In the genomic region with DNA sequence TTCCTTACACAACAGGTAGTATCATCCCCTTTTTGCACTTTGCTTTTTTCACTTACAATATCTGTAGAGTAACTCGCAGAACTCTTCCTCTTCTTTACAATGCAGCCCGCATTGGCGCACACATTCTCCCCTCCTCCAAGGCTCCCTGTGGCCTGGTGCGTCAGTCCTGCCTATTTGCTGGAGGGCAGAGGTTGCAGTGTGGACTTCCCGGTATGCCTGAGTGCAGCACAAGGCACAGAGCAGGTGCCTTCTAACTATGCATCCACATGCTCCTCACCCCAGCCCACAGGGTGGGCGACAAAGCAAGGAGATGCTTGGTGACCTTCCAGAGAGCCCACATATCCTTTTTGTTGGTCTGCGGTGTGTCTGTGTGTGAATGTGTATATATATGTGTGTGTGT, we compare ENCODE assay signal across 16 cellular contexts. TPM values are rescaled to one million over a fixed set of nuclear protein-coding genes. Genes with fewer than 3 reads are reported as not detected.
DNase-seq lines count a peak whose midpoint lies in the region; ATAC-seq and TF ChIP-seq lines count a peak whose summit lies in the region.
"Had no signal": no experiment of that assay in that cellular context is flagged by ENCODE, and none has a peak within 500 bp of the region (broad histone marks: within the 10 kb centered on the region; RNA-seq: fewer than 3 reads in every experiment).

No MANE protein-coding gene starts in this region.

- H3K79me1 ChIP-seq in trophoblast cell (ENCODE audit: low read length), result peaks cover 2% of the 10 kb centered on the region

- no peaks in the 10 kb centered on the region for H3K9me3 Mint-ChIP-seq in activated naive CD4-positive, alpha-beta T cell treated with anti-CD3 and anti-CD28 coated beads, Interleukin-2, amount 50 U/mL, for 24 hours
- no peaks in the 10 kb centered on the region for H3K9me3 Mint-ChIP-seq in activated naive CD4-positive, alpha-beta T cell treated with anti-CD3 and anti-CD28 coated beads, Interleukin-2, amount 50 U/mL, for 72 hours
- no peaks in the 10 kb centered on the region for H3K9me3 Mint-ChIP-seq in endodermal cell
- H3K9me3 Mint-ChIP-seq: CD8-positive, alpha-beta memory T cell had no signal

- DNase-seq in activated naive CD4-positive, alpha-beta T cell treated with anti-CD3 and anti-CD28 coated beads, Interleukin-2, amount 50 U/mL, for 72 hours (ENCODE audit: low spot score in 2 of 2), result no peak
- DNase-seq in left colon (peak; percentile 27 to 48), trophoblast cell (peak; percentile 86 to 92), endodermal cell (no peak), GM03348 (ENCODE audit: low spot score) (no peak), SKM-1 (lab: John Stamatoyannopoulos, UW; ENCODE audit: unreplicated experiment) (no peak)
- DNase-seq: Caco-2; CD8-positive, alpha-beta memory T cell; DND-41; GF-D8; H7 had no signal

- no peak overlapping the region for H2BK12ac ChIP-seq in trophoblast cell (ENCODE audit: low read length)

- no peak overlapping the region for H3K4me3 Mint-ChIP-seq in activated naive CD4-positive, alpha-beta T cell treated with anti-CD3 and anti-CD28 coated beads, Interleukin-2, amount 50 U/mL, for 24 hours
- no peak overlapping the region for H3K4me3 Mint-ChIP-seq in endodermal cell
- H3K4me3 Mint-ChIP-seq: CD8-positive, alpha-beta memory T cell had no signal

- no peak overlapping the region for H3K4ac ChIP-seq in trophoblast cell (ENCODE audit: low read depth, low read length)

- no peak for ATAC-seq in activated naive CD4-positive, alpha-beta T cell treated with anti-CD3 and anti-CD28 coated beads, Interleukin-2, amount 50 U/mL, for 72 hours
- ATAC-seq in left colon, result peak; percentile 65
- no peak for ATAC-seq in HG03025 (IDR thresholded peaks at IDR 0.05; ENCODE audit: low FRiP score, unreplicated experiment)
- ATAC-seq: HepG2 had no signal

- H3K4me2 ChIP-seq in trophoblast cell (ENCODE audit: low read length), result no peak overlapping the region
- H3K4me2 ChIP-seq: BLaER1 had no signal

- H3K14ac ChIP-seq in trophoblast cell (ENCODE audit: low read length), result no peak overlapping the region

- TF ChIP-seq CTCF in endodermal cell (conservative IDR thresholded peaks at IDR 0.05), result no peak

- peak overlapping the region; percentile 19 for H3K27ac Mint-ChIP-seq in activated naive CD4-positive, alpha-beta T cell treated with anti-CD3 and anti-CD28 coated beads, Interleukin-2, amount 50 U/mL, for 24 hours
- H3K27ac Mint-ChIP-seq in activated naive CD4-positive, alpha-beta T cell treated with anti-CD3 and anti-CD28 coated beads, Interleukin-2, amount 50 U/mL, for 72 hours, result no peak overlapping the region
- no peak overlapping the region for H3K27ac Mint-ChIP-seq in endodermal cell
- H3K27ac Mint-ChIP-seq: CD8-positive, alpha-beta memory T cell had no signal

- no peak overlapping the region for H2AK5ac ChIP-seq in trophoblast cell (ENCODE audit: low read length)

- H3K27ac ChIP-seq in trophoblast cell (ENCODE audit: low read depth, low read length), result no peak overlapping the region
- no peak overlapping the region for H3K27ac ChIP-seq in endodermal cell (ENCODE audit: low read depth, low read length)
- H3K27ac ChIP-seq: 22Rv1, BLaER1 had no signal

- H3K36me3 Mint-ChIP-seq in activated naive CD4-positive, alpha-beta T cell treated with anti-CD3 and anti-CD28 coated beads, Interleukin-2, amount 50 U/mL, for 24 hours, result no peaks in the 10 kb centered on the region
- no peaks in the 10 kb centered on the region for H3K36me3 Mint-ChIP-seq in activated naive CD4-positive, alpha-beta T cell treated with anti-CD3 and anti-CD28 coated beads, Interleukin-2, amount 50 U/mL, for 72 hours
- H3K36me3 Mint-ChIP-seq in endodermal cell (ENCODE audit: low read depth), result peaks cover 12% of the 10 kb centered on the region
- H3K36me3 Mint-ChIP-seq: CD8-positive, alpha-beta memory T cell had no signal

- H3K4me1 Mint-ChIP-seq in activated naive CD4-positive, alpha-beta T cell treated with anti-CD3 and anti-CD28 coated beads, Interleukin-2, amount 50 U/mL, for 24 hours, result no peaks in the 10 kb centered on the region
- H3K4me1 Mint-ChIP-seq in endodermal cell, result peaks cover 27% of the 10 kb centered on the region
- H3K4me1 Mint-ChIP-seq: CD8-positive, alpha-beta memory T cell had no signal

- WGBS in trophoblast cell (ENCODE audit: extremely low coverage, insufficient coverage, insufficient read length), result no CpG with 5 or more reads among the region's 7 CpGs
- WGBS in endodermal cell (ENCODE audit: insufficient coverage in 1 of 2, insufficient read length in 1 of 2), 2 experiments, result 88 to 92% methylated on average over 5 to 7 of the region's 7 CpGs

- no peaks in the 10 kb centered on the region for H3K36me3 ChIP-seq in trophoblast cell (ENCODE audit: control insufficient read depth in 1 of 2, insufficient read depth in 2 of 2, low read length in 2 of 2)
- peaks cover 13% of the 10 kb centered on the region for H3K36me3 ChIP-seq in endodermal cell (ENCODE audit: control insufficient read depth, insufficient read depth, low read length)

- H3K23ac ChIP-seq in trophoblast cell (ENCODE audit: low read length), result no peak overlapping the region

- intact Hi-C loops in left colon (cut with DNase I, micrococcal nuclease), result no loop called here

- H3K9ac ChIP-seq in trophoblast cell (ENCODE audit: low read length) (no peak overlapping the region), endodermal cell (ENCODE audit: extremely low read depth, low read length, poor library complexity, severe bottlenecking) (no peak overlapping the region)
- H3K9ac ChIP-seq: BLaER1 had no signal

- no peak overlapping the region for H2AFZ ChIP-seq in trophoblast cell (ENCODE audit: insufficient read depth, low read length, poor library complexity)

- H3K27me3 ChIP-seq in trophoblast cell (ENCODE audit: insufficient read depth, low read length) (no peaks in the 10 kb centered on the region), endodermal cell (ENCODE audit: control insufficient read depth, insufficient read depth, low read length, poor library complexity, severe bottlenecking) (no peaks in the 10 kb centered on the region)
- H3K27me3 ChIP-seq: BLaER1 had no signal

- H2BK5ac ChIP-seq in trophoblast cell (ENCODE audit: low read depth, low read length, poor library complexity), result no peak overlapping the region

- H2BK120ac ChIP-seq in trophoblast cell (ENCODE audit: insufficient read depth, low read length, poor library complexity), result no peak overlapping the region

- H3K27me3 Mint-ChIP-seq in activated naive CD4-positive, alpha-beta T cell treated with anti-CD3 and anti-CD28 coated beads, Interleukin-2, amount 50 U/mL, for 24 hours, result peaks cover 3% of the 10 kb centered on the region
- no peaks in the 10 kb centered on the region for H3K27me3 Mint-ChIP-seq in endodermal cell (ENCODE audit: insufficient read depth)

- H3K9me3 ChIP-seq in trophoblast cell (ENCODE audit: insufficient read depth, low read depth, low read length) (peaks cover 1% of the 10 kb centered on the region), endodermal cell (ENCODE audit: control insufficient read depth, low read length) (no peaks in the 10 kb centered on the region)
- H3K9me3 ChIP-seq: BLaER1, Caco-2 had no signal

- H3K18ac ChIP-seq in trophoblast cell (ENCODE audit: low read length), result no peak overlapping the region

- no peak overlapping the region for H4K8ac ChIP-seq in trophoblast cell (ENCODE audit: low read depth, low read length)

- peaks cover 8 to 20% of the 10 kb centered on the region in 2 experiments for H3K4me1 ChIP-seq in trophoblast cell (ENCODE audit: control insufficient read depth in 1 of 2, insufficient read depth in 2 of 2, low read length in 2 of 2)
- H3K4me1 ChIP-seq in endodermal cell (ENCODE audit: control insufficient read depth, insufficient read depth, low read length), result no peaks in the 10 kb centered on the region

- H4K12ac ChIP-seq in trophoblast cell (ENCODE audit: low read depth, low read length), result no peak overlapping the region

- no peak overlapping the region for H3K4me3 ChIP-seq in trophoblast cell (ENCODE audit: low read depth, low read length)
- no peak overlapping the region for H3K4me3 ChIP-seq in endodermal cell (ENCODE audit: low read length)
- H3K4me3 ChIP-seq: BLaER1 had no signal

- no peaks in the 10 kb centered on the region for H3K79me2 ChIP-seq in trophoblast cell (ENCODE audit: control insufficient read depth, insufficient read depth, low read length, poor library complexity)

- no peak overlapping the region for H4K91ac ChIP-seq in trophoblast cell (ENCODE audit: low read depth, low read length)

RNA-seq across cellular contexts. Expression of a gene that starts 53.3 kb away (rescaled TPM):
- total RNA-seq in activated naive CD4-positive, alpha-beta T cell treated with anti-CD3 and anti-CD28 coated beads, Interleukin-2, amount 50 U/mL, for 72 hours, result 1 to 10 TPM; 3.5 to 5.8 TPM
- total RNA-seq in left colon (10 to 100 TPM; 42.1 to 46.8 TPM), endodermal cell (10 to 100 TPM; 54.2 to 56.5 TPM)
- polyA plus RNA-seq in trophoblast cell (2013), result 8.7 and 8.8 TPM in 2 replicates
- 34.2 TPM for polyA plus RNA-seq in endodermal cell (2013, experiment 1 of 2)
- polyA plus RNA-seq in endodermal cell (2013, experiment 2 of 2), result 31.3 TPM

Comparison
In these comparisons a context has a peak if more than half of its experiments do, and no peak if none do; other contexts are left out.
1. DNase-seq: peak in left colon (2 of 2) and trophoblast cell (2 of 2); none in activated naive CD4-positive, alpha-beta T cell treated with anti-CD3 and anti-CD28 coated beads, Interleukin-2, amount 50 U/mL, for 72 hours (0 of 2), endodermal cell (single experiment), GM03348 (single experiment) and SKM-1 (single experiment).
2. RNA of a gene that starts 53.3 kb away (total RNA-seq): 54.2 to 56.5 TPM in endodermal cell and 42.1 to 46.8 TPM in left colon; 3.5 to 5.8 TPM in activated naive CD4-positive, alpha-beta T cell treated with anti-CD3 and anti-CD28 coated beads, Interleukin-2, amount 50 U/mL, for 72 hours; every median in the first group is over 4 times any median in the second.